21 cellular contexts compared by ENCODE assay signal in genomic region chr11:106381895-106382294, GRCh38.
A peak's percentile ranks its signal among the peaks of the same experiment; 100 is the strongest.
DNase-seq lines count a peak whose midpoint lies in the region; ATAC-seq and TF ChIP-seq lines count a peak whose summit lies in the region.
"Had no signal": no experiment of that assay in that cellular context is flagged by ENCODE, and none has a peak within 500 bp of the region (broad histone marks: within the 10 kb centered on the region; RNA-seq: fewer than 3 reads in every experiment).

No MANE protein-coding gene starts in this region.

- H3K4ac ChIP-seq in trophoblast cell (ENCODE audit: low read depth, low read length), result no peak overlapping the region

- no peaks in the 10 kb centered on the region for H3K36me3 Mint-ChIP-seq in GM23338 (ENCODE audit: low read depth)
- H3K36me3 Mint-ChIP-seq in natural killer cell treated with Interleukin-12 subunit alpha and Interleukin-12 subunit beta and Interleukin-15 and Interleukin-18, amount 100 ng/mL, for 72 hours, result peaks cover 9% of the 10 kb centered on the region
- H3K36me3 Mint-ChIP-seq: CD4-positive, alpha-beta memory T cell had no signal

- H3K23ac ChIP-seq in trophoblast cell (ENCODE audit: low read length), result no peak overlapping the region

- TF ChIP-seq CTCF in GM23338 (conservative IDR thresholded peaks at IDR 0.05; ENCODE audit: low read depth in 2 of 2), result no peak
- no peak for TF ChIP-seq CTCF in PC-3 (conservative IDR thresholded peaks at IDR 0.05; ENCODE audit: low read depth, low read length)
- TF ChIP-seq CTCF in adrenal gland (IDR thresholded peaks at IDR 0.05), result no peak

- ATAC-seq in GM23338, result no peak
- ATAC-seq in PC-3, result peak; percentile 29
- ATAC-seq in GM18520 (IDR thresholded peaks at IDR 0.05; ENCODE audit: unreplicated experiment), result no peak
- no peak for ATAC-seq in natural killer cell treated with Interleukin-12 subunit alpha and Interleukin-12 subunit beta and Interleukin-15 and Interleukin-18, amount 100 ng/mL, for 72 hours
- ATAC-seq: A549, K562 had no signal

- H3F3A ChIP-seq in GM23338 (replicated peaks; ENCODE audit: low read depth) (no peaks in the 10 kb centered on the region), PC-3 (ENCODE audit: low read length, unreplicated experiment) (no peaks in the 10 kb centered on the region)

- peaks cover 10% of the 10 kb centered on the region for H3K79me1 ChIP-seq in trophoblast cell (ENCODE audit: low read length)

- H3K36me3 ChIP-seq in GM23338 (ENCODE audit: insufficient read depth), result no peaks in the 10 kb centered on the region
- no peaks in the 10 kb centered on the region for H3K36me3 ChIP-seq in PC-3 (ENCODE audit: low read depth, low read length)
- no peaks in the 10 kb centered on the region for H3K36me3 ChIP-seq in trophoblast cell (ENCODE audit: control insufficient read depth in 1 of 2, insufficient read depth in 2 of 2, low read length in 2 of 2)
- no peaks in the 10 kb centered on the region for H3K36me3 ChIP-seq in adrenal gland (replicated peaks in 1 of 2)
- H3K36me3 ChIP-seq: BLaER1, HAP-1, SJCRH30 had no signal

- POLR2A ChIA-PET in PC-3 (lab: Charles Lee; ENCODE audit: unreplicated experiment), result no interaction called here

- no peak overlapping the region for H3K4me2 ChIP-seq in GM23338
- H3K4me2 ChIP-seq in PC-3 (ENCODE audit: low read length), result no peak overlapping the region
- no peak overlapping the region for H3K4me2 ChIP-seq in trophoblast cell (ENCODE audit: low read length)
- H3K4me2 ChIP-seq: A549, BLaER1 had no signal

- peaks cover 4% of the 10 kb centered on the region; the same call in 1 of the 2 replicates for H3K4me1 ChIP-seq in GM23338 (ENCODE audit: insufficient read depth)
- peaks cover 11% of the 10 kb centered on the region; the same call in 1 of the 2 replicates for H3K4me1 ChIP-seq in PC-3 (ENCODE audit: insufficient read depth, low read length)
- H3K4me1 ChIP-seq in trophoblast cell (ENCODE audit: control insufficient read depth in 1 of 2, insufficient read depth in 2 of 2, low read length in 2 of 2), result peaks cover 4 to 15% of the 10 kb centered on the region in 2 experiments
- no peaks in the 10 kb centered on the region for H3K4me1 ChIP-seq in adrenal gland (replicated peaks in 1 of 2)
- H3K4me1 ChIP-seq: A549, HAP-1, SJCRH30 had no signal

- no peak overlapping the region for H3K4me3 Mint-ChIP-seq in GM23338
- H3K4me3 Mint-ChIP-seq in natural killer cell treated with Interleukin-12 subunit alpha and Interleukin-12 subunit beta and Interleukin-15 and Interleukin-18, amount 100 ng/mL, for 72 hours, result no peak overlapping the region
- H3K4me3 Mint-ChIP-seq: CD4-positive, alpha-beta memory T cell had no signal

- no TSS peak for BruUV-seq in PC-3 (replicated peaks; lab: Mats Ljungman, UMichigan)

- no peaks in the 10 kb centered on the region for H3K9me2 ChIP-seq in GM23338 (ENCODE audit: insufficient read depth)
- no peaks in the 10 kb centered on the region for H3K9me2 ChIP-seq in PC-3 (replicated peaks; ENCODE audit: low read length)

- H3K9me3 ChIP-seq in PC-3 (ENCODE audit: low read length) (no peaks in the 10 kb centered on the region), trophoblast cell (ENCODE audit: insufficient read depth, low read depth, low read length) (no peaks in the 10 kb centered on the region), adrenal gland (replicated peaks in 1 of 3) (no peaks in the 10 kb centered on the region)
- H3K9me3 ChIP-seq: A549, BLaER1, HAP-1, SJCRH30 had no signal

- no peak overlapping the region for H3K18ac ChIP-seq in trophoblast cell (ENCODE audit: low read length)

- DNase-seq in GM23338 (ENCODE audit: low spot score) (peak; percentile 53), PC-3 (peak; percentile 75), astrocyte of the hippocampus (ENCODE audit: low read depth, low spot score) (peak; percentile 45), trophoblast cell (peak; percentile 82 to 93), adrenal gland (no peak), retina (no peak)
- no peak for DNase-seq in natural killer cell treated with Interleukin-12 subunit alpha and Interleukin-12 subunit beta and Interleukin-15 and Interleukin-18, amount 100 ng/mL, for 72 hours (ENCODE audit: low spot score)
- DNase-seq: CD4-positive, alpha-beta memory T cell; DMS153; MV-4-11; NCI-H1694 treated with DMSO at 0.1 percent for 48 hours; NCI-H510A; NCI-H774; RPMI8226; SW 1271 had no signal

- peaks cover 7% of the 10 kb centered on the region; the same call in 2 of the 3 replicates for H3K4me1 Mint-ChIP-seq in GM23338
- no peaks in the 10 kb centered on the region for H3K4me1 Mint-ChIP-seq in natural killer cell treated with Interleukin-12 subunit alpha and Interleukin-12 subunit beta and Interleukin-15 and Interleukin-18, amount 100 ng/mL, for 72 hours (ENCODE audit: low read depth in 2 of 2)
- H3K4me1 Mint-ChIP-seq: CD4-positive, alpha-beta memory T cell had no signal

- H4K8ac ChIP-seq in trophoblast cell (ENCODE audit: low read depth, low read length), result no peak overlapping the region

- H3K27me3 Mint-ChIP-seq in GM23338 (ENCODE audit: insufficient read depth, low read depth, poor library complexity), result peaks cover 2% of the 10 kb centered on the region
- no peaks in the 10 kb centered on the region for H3K27me3 Mint-ChIP-seq in natural killer cell treated with Interleukin-12 subunit alpha and Interleukin-12 subunit beta and Interleukin-15 and Interleukin-18, amount 100 ng/mL, for 72 hours
- H3K27me3 Mint-ChIP-seq: CD4-positive, alpha-beta memory T cell had no signal

- CTCF ChIA-PET in PC-3 (lab: Charles Lee), result no interaction called here

- no peak overlapping the region for H2BK120ac ChIP-seq in trophoblast cell (ENCODE audit: insufficient read depth, low read length, poor library complexity)

- H2BK12ac ChIP-seq in trophoblast cell (ENCODE audit: low read length), result no peak overlapping the region

- H3K14ac ChIP-seq in trophoblast cell (ENCODE audit: low read length), result no peak overlapping the region

- H2BK5ac ChIP-seq in trophoblast cell (ENCODE audit: low read depth, low read length, poor library complexity), result no peak overlapping the region

- H2AFZ ChIP-seq in GM23338, result no peak overlapping the region
- H2AFZ ChIP-seq in PC-3 (ENCODE audit: low read length), result no peak overlapping the region
- H2AFZ ChIP-seq in trophoblast cell (ENCODE audit: insufficient read depth, low read length, poor library complexity), result no peak overlapping the region

- H3K27ac ChIP-seq in GM23338 (ENCODE audit: low read depth) (no peak overlapping the region), PC-3 (ENCODE audit: low read length) (no peak overlapping the region), trophoblast cell (ENCODE audit: low read depth, low read length) (no peak overlapping the region), adrenal gland (no peak overlapping the region)
- H3K27ac ChIP-seq: A549, BLaER1, SJCRH30 had no signal

- peaks cover 4% of the 10 kb centered on the region; the same call in 1 of the 3 replicates for H3K9me3 Mint-ChIP-seq in GM23338
- peaks cover 23% of the 10 kb centered on the region for H3K9me3 Mint-ChIP-seq in natural killer cell treated with Interleukin-12 subunit alpha and Interleukin-12 subunit beta and Interleukin-15 and Interleukin-18, amount 100 ng/mL, for 72 hours

- H3K9ac ChIP-seq in PC-3 (ENCODE audit: low read length), result no peak overlapping the region
- no peak overlapping the region for H3K9ac ChIP-seq in trophoblast cell (ENCODE audit: low read length)
- H3K9ac ChIP-seq: BLaER1 had no signal

- TF ChIP-seq POLR2A in adrenal gland (IDR thresholded peaks at IDR 0.05), result no peak

- no peak overlapping the region for H3K27ac Mint-ChIP-seq in GM23338
- H3K27ac Mint-ChIP-seq in natural killer cell treated with Interleukin-12 subunit alpha and Interleukin-12 subunit beta and Interleukin-15 and Interleukin-18, amount 100 ng/mL, for 72 hours, result no peak overlapping the region
- H3K27ac Mint-ChIP-seq: CD4-positive, alpha-beta memory T cell had no signal

- no peak overlapping the region for H2AK5ac ChIP-seq in trophoblast cell (ENCODE audit: low read length)

- no peak overlapping the region for H4K12ac ChIP-seq in trophoblast cell (ENCODE audit: low read depth, low read length)

- no CpG with 5 or more reads among the region's 3 CpGs for WGBS in trophoblast cell (ENCODE audit: extremely low coverage, insufficient coverage, insufficient read length)
- WGBS in adrenal gland, 4 donors, result 69 to 86% (median 77%) methylated on average over 3 of the region's 3 CpGs

- no peak overlapping the region for H4K91ac ChIP-seq in trophoblast cell (ENCODE audit: low read depth, low read length)

- H3K79me2 ChIP-seq in GM23338 (replicated peaks; ENCODE audit: insufficient read depth) (no peaks in the 10 kb centered on the region), PC-3 (ENCODE audit: low read length) (no peaks in the 10 kb centered on the region), trophoblast cell (ENCODE audit: control insufficient read depth, insufficient read depth, low read length, poor library complexity) (no peaks in the 10 kb centered on the region)

- intact Hi-C loops in PC-3 (cut with micrococcal nuclease) (no loop called here), adrenal gland (cut with DNase I) (no loop called here)

- H3K4me3 ChIP-seq in GM23338, result no peak overlapping the region
- H3K4me3 ChIP-seq in PC-3 (ENCODE audit: low read length), result no peak overlapping the region
- no peak overlapping the region for H3K4me3 ChIP-seq in trophoblast cell (ENCODE audit: low read depth, low read length)
- no peak overlapping the region for H3K4me3 ChIP-seq in adrenal gland
- H3K4me3 ChIP-seq: A549, BLaER1, HAP-1, K562, SJCRH30 had no signal

- H3K27me3 ChIP-seq in GM23338 (ENCODE audit: insufficient read depth), result no peaks in the 10 kb centered on the region
- no peaks in the 10 kb centered on the region for H3K27me3 ChIP-seq in PC-3 (ENCODE audit: low read length)
- no peaks in the 10 kb centered on the region for H3K27me3 ChIP-seq in trophoblast cell (ENCODE audit: insufficient read depth, low read length)
- H3K27me3 ChIP-seq in adrenal gland, result no peaks in the 10 kb centered on the region
- H3K27me3 ChIP-seq: BLaER1, SJCRH30 had no signal

- H4K20me1 ChIP-seq in GM23338 (replicated peaks; ENCODE audit: insufficient read depth), result no peaks in the 10 kb centered on the region
- no peaks in the 10 kb centered on the region for H4K20me1 ChIP-seq in PC-3 (ENCODE audit: low read length)
- H4K20me1 ChIP-seq: BLaER1 had no signal

TF ChIP-seq in GM23338, 12 proteins besides CTCF, POLR2A, EP300 and RAD21 (continues in another document):
- TF ChIP-seq POLR2AphosphoS5 (IDR thresholded peaks at IDR 0.05; ENCODE audit: low read depth) (no peak), EZH2phosphoT487 (IDR thresholded peaks at IDR 0.05; ENCODE audit: unreplicated experiment) (no peak)

Comparison
In these comparisons a context has a peak if more than half of its experiments do, and no peak if none do; other contexts are left out.
1. DNase-seq: peak in GM23338 (single experiment), PC-3 (single experiment), astrocyte of the hippocampus (single experiment) and trophoblast cell (2 of 2); none in natural killer cell treated with Interleukin-12 subunit alpha and Interleukin-12 subunit beta and Interleukin-15 and Interleukin-18, amount 100 ng/mL, for 72 hours (single experiment), adrenal gland (0 of 7) and retina (single experiment).